ENCODE assay signal across 8 cellular contexts in the genomic region with DNA sequence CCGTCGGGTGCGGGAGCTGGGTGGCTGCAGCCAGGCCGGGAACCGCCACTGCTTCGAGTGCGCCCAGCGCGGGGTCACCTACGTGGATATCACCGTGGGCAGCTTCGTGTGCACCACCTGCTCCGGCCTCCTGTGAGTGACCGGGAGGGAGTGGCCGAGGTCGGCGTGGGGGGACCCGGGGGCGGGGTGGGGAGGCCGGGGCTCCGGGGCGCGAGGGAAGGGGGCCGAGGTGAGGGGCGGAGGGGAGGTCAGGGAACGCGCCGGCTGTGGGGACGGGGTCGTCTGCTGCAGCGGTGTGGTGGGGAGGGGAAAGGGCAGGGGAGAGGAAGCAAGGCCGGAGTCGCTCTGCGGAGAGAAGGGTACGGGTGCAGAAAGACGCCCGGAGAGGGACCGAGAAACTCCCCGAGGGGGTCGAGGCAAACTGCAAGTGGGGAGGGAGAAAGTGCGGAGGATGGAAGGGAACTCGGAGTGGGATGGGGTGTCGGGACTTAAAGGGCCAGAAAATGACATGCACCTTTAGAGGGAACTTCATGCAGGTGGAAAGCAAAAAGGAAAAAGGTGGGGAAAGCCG. TPM values are rescaled to one million over a fixed set of nuclear protein-coding genes. Genes with fewer than 3 reads are reported as not detected.
DNase-seq lines count a peak whose midpoint lies in the region; ATAC-seq lines count a peak whose summit lies in the region.

No MANE protein-coding gene starts in this region.

- peaks cover 11% of the 10 kb centered on the region for H3K36me3 Mint-ChIP-seq in activated CD4-positive, alpha-beta memory T cell treated with anti-CD3 and anti-CD28 coated beads for 36 hours
- peaks cover 23% of the 10 kb centered on the region for H3K36me3 Mint-ChIP-seq in stimulated activated effector memory CD8-positive, alpha-beta T cell treated with anti-CD3 and anti-CD28 coated beads, Interleukin-12 subunit alpha, Interleukin-12 subunit beta, amount 100 ng/mL, for 72 hours

- peak overlapping the region; percentile 67 for H3K4me3 ChIP-seq in iPS-11a (ENCODE audit: low read depth, low read length)

- CTCF ChIA-PET in activated CD4-positive, alpha-beta memory T cell treated with anti-CD3 and anti-CD28 coated beads for 36 hours (lab: Charles Lee): interaction anchor here (0.8 to 11.7 kb wide), 7 partner anchors 10 to 57 kb away, joined by 3 to 132 read pairs (median 9); no protein-coding TSS in a partner anchor

- no peaks in the 10 kb centered on the region for H3K27me3 Mint-ChIP-seq in activated CD4-positive, alpha-beta memory T cell treated with anti-CD3 and anti-CD28 coated beads for 36 hours

- no peaks in the 10 kb centered on the region for H3K9me3 Mint-ChIP-seq in activated CD4-positive, alpha-beta memory T cell treated with anti-CD3 and anti-CD28 coated beads for 36 hours
- no peaks in the 10 kb centered on the region for H3K9me3 Mint-ChIP-seq in stimulated activated effector memory CD8-positive, alpha-beta T cell treated with anti-CD3 and anti-CD28 coated beads, Interleukin-12 subunit alpha, Interleukin-12 subunit beta, amount 100 ng/mL, for 72 hours

- POLR2A ChIA-PET in activated CD4-positive, alpha-beta memory T cell treated with anti-CD3 and anti-CD28 coated beads for 36 hours (lab: Charles Lee): interaction anchor here (0.8 to 2.6 kb wide), 6 partner anchors 10 to 617 kb away, joined by 3 to 12 read pairs (median 3); a partner anchor contains a TSS

- ATAC-seq in stimulated activated effector memory CD8-positive, alpha-beta T cell treated with anti-CD3 and anti-CD28 coated beads, Interleukin-12 subunit alpha, Interleukin-12 subunit beta, amount 100 ng/mL, for 72 hours: no peak

- H3K4me1 Mint-ChIP-seq in activated CD4-positive, alpha-beta memory T cell treated with anti-CD3 and anti-CD28 coated beads for 36 hours (ENCODE audit: low read depth): peaks cover 48% of the 10 kb centered on the region
- peaks cover 48% of the 10 kb centered on the region for H3K4me1 Mint-ChIP-seq in stimulated activated effector memory CD8-positive, alpha-beta T cell treated with anti-CD3 and anti-CD28 coated beads, Interleukin-12 subunit alpha, Interleukin-12 subunit beta, amount 100 ng/mL, for 72 hours

- DNase-seq in NCI-H146 (lab: John Stamatoyannopoulos, UW) (peak; percentile 66), NCI-H146 treated with DMSO at 0.1 percent for 48 hours (lab: John Stamatoyannopoulos, UW; ENCODE audit: unreplicated experiment) (no peak), RKO (ENCODE audit: low spot score) (no peak), occipital lobe (lab: John Stamatoyannopoulos, UW) (no peak), HuH-7 (ENCODE audit: low spot score) (no peak)
- DNase-seq in activated CD4-positive, alpha-beta memory T cell treated with anti-CD3 and anti-CD28 coated beads for 36 hours: peak; percentile 43
- DNase-seq in stimulated activated effector memory CD8-positive, alpha-beta T cell treated with anti-CD3 and anti-CD28 coated beads, Interleukin-12 subunit alpha, Interleukin-12 subunit beta, amount 100 ng/mL, for 72 hours (ENCODE audit: low spot score in 2 of 2): no peak

- H3K27ac Mint-ChIP-seq in activated CD4-positive, alpha-beta memory T cell treated with anti-CD3 and anti-CD28 coated beads for 36 hours: peak overlapping the region; percentile 90
- peak overlapping the region; percentile 94 for H3K27ac Mint-ChIP-seq in stimulated activated effector memory CD8-positive, alpha-beta T cell treated with anti-CD3 and anti-CD28 coated beads, Interleukin-12 subunit alpha, Interleukin-12 subunit beta, amount 100 ng/mL, for 72 hours

- H3K4me3 Mint-ChIP-seq in activated CD4-positive, alpha-beta memory T cell treated with anti-CD3 and anti-CD28 coated beads for 36 hours: peak overlapping the region; percentile 95
- peak overlapping the region; percentile 96 for H3K4me3 Mint-ChIP-seq in stimulated activated effector memory CD8-positive, alpha-beta T cell treated with anti-CD3 and anti-CD28 coated beads, Interleukin-12 subunit alpha, Interleukin-12 subunit beta, amount 100 ng/mL, for 72 hours

- intact Hi-C loops in activated CD4-positive, alpha-beta memory T cell treated with anti-CD3 and anti-CD28 coated beads for 36 hours (cut with micrococcal nuclease): loop anchor here (1.0 to 2.0 kb wide), 2 partner anchors 60 to 73 kb away; a partner anchor contains a TSS

RNA-seq across cellular contexts. Expression of a gene that starts 0.5 kb away (rescaled TPM):
- 10 to 100 TPM; 60.9 to 62.5 TPM for total RNA-seq in activated CD4-positive, alpha-beta memory T cell treated with anti-CD3 and anti-CD28 coated beads for 36 hours
- 2.0 TPM for total RNA-seq in occipital lobe

RNA-seq across cellular contexts. Expression of a gene that starts 34.2 kb away (rescaled TPM):
- total RNA-seq in activated CD4-positive, alpha-beta memory T cell treated with anti-CD3 and anti-CD28 coated beads for 36 hours: 10 to 100 TPM in 1 of 2 experiments, 1 to 10 TPM in 1; 9.9 to 11.4 TPM
- not detected for total RNA-seq in occipital lobe

RNA-seq across cellular contexts. Expression of a gene that starts 46.4 kb away (rescaled TPM):
- total RNA-seq in activated CD4-positive, alpha-beta memory T cell treated with anti-CD3 and anti-CD28 coated beads for 36 hours: 10 to 100 TPM; 93.4 to 97.7 TPM
- total RNA-seq in occipital lobe: 6.4 TPM

RNA-seq across cellular contexts. Expression of a gene that starts 46.6 kb away (rescaled TPM):
- 1 to 10 TPM; 2.2 to 2.6 TPM for total RNA-seq in activated CD4-positive, alpha-beta memory T cell treated with anti-CD3 and anti-CD28 coated beads for 36 hours
- 0.16 TPM for total RNA-seq in occipital lobe

RNA-seq across cellular contexts. Expression of a gene that starts 55.8 kb away (rescaled TPM):
- total RNA-seq in activated CD4-positive, alpha-beta memory T cell treated with anti-CD3 and anti-CD28 coated beads for 36 hours: under 1 TPM; 0.17 to 0.24 TPM
- 47.9 TPM for total RNA-seq in occipital lobe

Comparison
In these comparisons a context has a peak if more than half of its experiments do, and no peak if none do; other contexts are left out.
1. DNase-seq: peak in NCI-H146 (single experiment) and activated CD4-positive, alpha-beta memory T cell treated with anti-CD3 and anti-CD28 coated beads for 36 hours (single experiment); none in NCI-H146 treated with DMSO at 0.1 percent for 48 hours (single experiment), stimulated activated effector memory CD8-positive, alpha-beta T cell treated with anti-CD3 and anti-CD28 coated beads, Interleukin-12 subunit alpha, Interleukin-12 subunit beta, amount 100 ng/mL, for 72 hours (0 of 2), RKO (single experiment), occipital lobe (single experiment) and HuH-7 (single experiment).
2. RNA of a gene that starts 0.5 kb away (total RNA-seq): 60.9 to 62.5 TPM in activated CD4-positive, alpha-beta memory T cell treated with anti-CD3 and anti-CD28 coated beads for 36 hours; 2.0 TPM in occipital lobe (single experiment); every median in the first group is over 10 times any median in the second.
3. RNA of a gene that starts 34.2 kb away (total RNA-seq): 9.9 to 11.4 TPM in activated CD4-positive, alpha-beta memory T cell treated with anti-CD3 and anti-CD28 coated beads for 36 hours; not detected in occipital lobe (single experiment); every median in the first group is over 10 times any median in the second.
4. RNA of a gene that starts 46.4 kb away (total RNA-seq): 93.4 to 97.7 TPM in activated CD4-positive, alpha-beta memory T cell treated with anti-CD3 and anti-CD28 coated beads for 36 hours; 6.4 TPM in occipital lobe (single experiment); every median in the first group is over 10 times any median in the second.